In the genomic region with DNA sequence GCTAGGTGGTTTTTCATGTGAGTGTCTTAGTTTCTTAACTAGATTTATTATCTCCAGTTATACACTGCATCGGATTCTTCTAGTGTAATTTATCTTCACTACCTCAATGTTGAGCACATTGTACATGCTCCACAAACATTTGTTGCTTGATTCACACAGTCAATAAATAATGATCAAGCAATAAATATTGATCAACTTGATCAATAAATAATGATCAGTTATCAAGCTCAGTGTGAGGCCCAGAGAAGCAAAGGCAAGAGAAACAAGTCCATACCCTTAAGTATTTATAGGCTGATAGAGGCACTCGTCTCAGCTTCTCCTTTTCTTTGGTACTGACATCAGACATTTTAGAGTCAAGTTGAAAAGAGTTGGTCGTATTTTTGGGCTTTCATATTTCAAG, we compare ENCODE assay signal across 11 cellular contexts.
"Had no signal": no experiment of that assay in that cellular context is flagged by ENCODE, and none has a peak within 500 bp of the region (broad histone marks: within the 10 kb centered on the region; RNA-seq: fewer than 3 reads in every experiment).

No MANE protein-coding gene starts in this region.

- H2AFZ ChIP-seq: GM23248, GM23338 had no signal

- ATAC-seq: GM23338, HCT116 had no signal

- H3K27ac ChIP-seq: GM23248 had no signal

- H3K4me2 ChIP-seq: GM23338 had no signal

- H3K27ac Mint-ChIP-seq: GM23338, H9, HFFc6 had no signal

- H3K4me3 ChIP-seq: GM23248, GM23338, HAP-1 had no signal

- H3K4me1 Mint-ChIP-seq: GM23338 had no signal

- H3K9me3 Mint-ChIP-seq: GM23338, HFFc6 had no signal

- H3K9me3 ChIP-seq: HAP-1 had no signal

- H3K9ac ChIP-seq: GM23248 had no signal

- FAIRE-seq: H1, H54 had no signal

- DNase-seq: GM23248, GOT3, H7, H9, HCEC 1CT, HFFc6 had no signal

- H3K4me3 Mint-ChIP-seq: GM23338, H9, HFFc6 had no signal

- H3K36me3 ChIP-seq: HAP-1 had no signal
